12 cellular contexts compared by ENCODE assay signal in genomic region chr12:29155079-29155478, GRCh38. TPM values are rescaled to one million over a fixed set of nuclear protein-coding genes. Genes with fewer than 3 reads are reported as not detected.
DNase-seq lines count a peak whose midpoint lies in the region; ATAC-seq and TF ChIP-seq lines count a peak whose summit lies in the region.
"Had no signal": no experiment of that assay in that cellular context is flagged by ENCODE, and none has a peak within 500 bp of the region (broad histone marks: within the 10 kb centered on the region; RNA-seq: fewer than 3 reads in every experiment).

No MANE protein-coding gene starts in this region.

- H3K27me3 ChIP-seq in WERI-Rb-1 (ENCODE audit: insufficient read depth, low read depth, severe bottlenecking), result no peaks in the 10 kb centered on the region
- no peaks in the 10 kb centered on the region for H3K27me3 ChIP-seq in foreskin keratinocyte
- H3K27me3 ChIP-seq in ovary, result no peaks in the 10 kb centered on the region
- H3K27me3 ChIP-seq: uterus had no signal

- peak; percentile 50 for DNase-seq in GM12865 (ENCODE audit: low read depth)
- DNase-seq in WERI-Rb-1, result peak; percentile 37
- no peak for DNase-seq in glutamatergic neuron
- no peak for DNase-seq in foreskin keratinocyte
- DNase-seq in NCI-H748 treated with DMSO at 0.1 percent for 48 hours (lab: John Stamatoyannopoulos, UW), result no peak
- no peak for DNase-seq in ovary
- DNase-seq: activated CD4-positive, CD25-positive, alpha-beta regulatory T cell; uterus had no signal

- no peaks in the 10 kb centered on the region for H3K9me3 Mint-ChIP-seq in glutamatergic neuron (ENCODE audit: unreplicated experiment)

- peaks cover 1% of the 10 kb centered on the region for H3K27me3 Mint-ChIP-seq in glutamatergic neuron (ENCODE audit: unreplicated experiment)
- H3K27me3 Mint-ChIP-seq: activated naive CD4-positive, alpha-beta T cell treated with anti-CD3 and anti-CD28 coated beads, Interleukin-2, amount 50 U/mL, for 24 hours had no signal

- H3K4me1 ChIP-seq in foreskin keratinocyte, result peaks cover 3% of the 10 kb centered on the region
- no peaks in the 10 kb centered on the region for H3K4me1 ChIP-seq in ovary (ENCODE audit: insufficient read depth)
- H3K4me1 ChIP-seq: uterus had no signal

- intact Hi-C loops in ovary (cut with DNase I), result no loop called here

- no peak overlapping the region for H3K27ac Mint-ChIP-seq in glutamatergic neuron (ENCODE audit: unreplicated experiment)
- H3K27ac Mint-ChIP-seq: activated naive CD4-positive, alpha-beta T cell treated with anti-CD3 and anti-CD28 coated beads, Interleukin-2, amount 50 U/mL, for 24 hours had no signal

- H3K4me1 Mint-ChIP-seq in glutamatergic neuron (ENCODE audit: low read depth, unreplicated experiment), result peaks cover 6% of the 10 kb centered on the region

- TF ChIP-seq CTCF in GM12865 (IDR thresholded peaks at IDR 0.05; ENCODE audit: insufficient read depth, low read depth, low read length, missing control alignments) (no peak), WERI-Rb-1 (IDR thresholded peaks at IDR 0.05; ENCODE audit: low read depth, low read length) (no peak), glutamatergic neuron (IDR thresholded peaks at IDR 0.05; ENCODE audit: partially characterized antibody, unreplicated experiment) (no peak), foreskin keratinocyte (conservative IDR thresholded peaks at IDR 0.05) (no peak), ovary (IDR thresholded peaks at IDR 0.05) (no peak)

- H3K36me3 Mint-ChIP-seq in glutamatergic neuron (ENCODE audit: unreplicated experiment), result no peaks in the 10 kb centered on the region

- TF ChIP-seq EP300 in ovary (IDR thresholded peaks at IDR 0.05), result no peak

- H3K9me3 ChIP-seq in WERI-Rb-1 (ENCODE audit: severe bottlenecking) (no peaks in the 10 kb centered on the region), ovary (no peaks in the 10 kb centered on the region)
- H3K9me3 ChIP-seq: uterus had no signal

- no peak for TF ChIP-seq POLR2A in ovary (IDR thresholded peaks at IDR 0.05)

- H3K27ac ChIP-seq in WERI-Rb-1 (0 out of 2 replicates have a peak overlapping the region, but pooled peaks have one; percentile 1), foreskin keratinocyte (no peak overlapping the region), ovary (no peak overlapping the region)
- H3K27ac ChIP-seq: epithelial cell of prostate, uterus had no signal

- H3K4me3 ChIP-seq in GM12865 (ENCODE audit: low read depth, low read length) (no peak overlapping the region), WERI-Rb-1 (ENCODE audit: low read depth, low read length) (no peak overlapping the region), ovary (no peak overlapping the region)
- H3K4me3 ChIP-seq: uterus had no signal

- 68 to 81% (median 75%) methylated on average over 1 of the region's 1 CpG for WGBS in ovary, 3 donors

- H3K4me3 Mint-ChIP-seq in glutamatergic neuron (ENCODE audit: unreplicated experiment), result no peak overlapping the region
- H3K4me3 Mint-ChIP-seq: activated naive CD4-positive, alpha-beta T cell treated with anti-CD3 and anti-CD28 coated beads, Interleukin-2, amount 50 U/mL, for 24 hours had no signal

- ATAC-seq in GM21360 (IDR thresholded peaks at IDR 0.05; ENCODE audit: unreplicated experiment) (peak; percentile 50), HG03135 (IDR thresholded peaks at IDR 0.05; ENCODE audit: unreplicated experiment) (peak; percentile 40), foreskin keratinocyte (no peak)

- H3K36me3 ChIP-seq in WERI-Rb-1 (no peaks in the 10 kb centered on the region), ovary (no peaks in the 10 kb centered on the region)
- H3K36me3 ChIP-seq: uterus had no signal

RNA-seq across cellular contexts. Expression of gene FAR2, which starts 6.0 kb away (rescaled TPM):
- total RNA-seq in glutamatergic neuron (ENCODE audit: unreplicated experiment) (6.9 TPM), foreskin keratinocyte (10.1 and 12.9 TPM in 2 replicates), ovary (1 to 10 TPM in 5 of 7 donors, under 1 TPM in 2; 0.86 to 3.7 (median 1.5) TPM)
- polyA plus RNA-seq in foreskin keratinocyte (5.7 and 5.8 TPM in 2 replicates), ovary (1 to 10 TPM in 1 of 2 donors, under 1 TPM in 1; 0.41 to 5.3 TPM)

Comparison
In these comparisons a context has a peak if more than half of its experiments do, and no peak if none do; other contexts are left out.
1. DNase-seq: peak in GM12865 (single experiment) and WERI-Rb-1 (single experiment); none in glutamatergic neuron (single experiment), foreskin keratinocyte (0 of 2), NCI-H748 treated with DMSO at 0.1 percent for 48 hours (single experiment) and ovary (0 of 5).